ENCODE assay signal across 31 cellular contexts in genomic region chr6:133390168-133390567, GRCh38.
A peak's percentile ranks its signal among the peaks of the same experiment; 100 is the strongest.
DNase-seq lines count a peak whose midpoint lies in the region; ATAC-seq and TF ChIP-seq lines count a peak whose summit lies in the region.
"Had no signal": no experiment of that assay in that cellular context is flagged by ENCODE, and none has a peak within 500 bp of the region (broad histone marks: within the 10 kb centered on the region; RNA-seq: fewer than 3 reads in every experiment).

No MANE protein-coding gene starts in this region.

- no peaks in the 10 kb centered on the region for H3K27me3 ChIP-seq in BLaER1
- H3K27me3 ChIP-seq in BLaER1 treated with 17β-estradiol and CSF1 and Interleukin-3, amounts not matched to agents 10 nM and 100 nM: no peaks in the 10 kb centered on the region
- H3K27me3 ChIP-seq: BE2C had no signal

- ATAC-seq in HG03469 (IDR thresholded peaks at IDR 0.05; ENCODE audit: unreplicated experiment): no peak
- ATAC-seq: A549; CD8-positive, alpha-beta T cell had no signal

- H3K27ac Mint-ChIP-seq in brain (peak overlapping the region in 4 of 5 experiments; percentile 1 to 65 (median 40)), mesothelial cell of epicardium (no peak overlapping the region)
- H3K27ac Mint-ChIP-seq: B cell; CD14-positive monocyte; CD4-positive, alpha-beta memory T cell; CD4-positive, alpha-beta T cell; CD8-positive, alpha-beta T cell had no signal

- H3K36me3 Mint-ChIP-seq in brain (no peaks in the 10 kb centered on the region), mesothelial cell of epicardium (no peaks in the 10 kb centered on the region)
- H3K36me3 Mint-ChIP-seq: CD14-positive monocyte; CD4-positive, alpha-beta memory T cell; CD4-positive, CD25-positive, alpha-beta regulatory T cell; CD8-positive, alpha-beta memory T cell; CD8-positive, alpha-beta T cell had no signal

- no peaks in the 10 kb centered on the region for H3K9me3 Mint-ChIP-seq in brain
- H3K9me3 Mint-ChIP-seq in mesothelial cell of epicardium: no peaks in the 10 kb centered on the region
- H3K9me3 Mint-ChIP-seq: CD4-positive, alpha-beta memory T cell; CD4-positive, alpha-beta T cell; CD8-positive, alpha-beta T cell had no signal

- H3K9me3 ChIP-seq in BLaER1: no peaks in the 10 kb centered on the region
- H3K9me3 ChIP-seq in BLaER1 treated with 17β-estradiol and CSF1 and Interleukin-3, amounts not matched to agents 10 nM and 100 nM (replicated peaks in 1 of 11): no peaks in the 10 kb centered on the region; a peak in 1 of 22 replicates
- H3K9me3 ChIP-seq: A549, BE2C, Caco-2 had no signal

- peaks cover 78% of the 10 kb centered on the region for H3K4me1 ChIP-seq in BLaER1
- peaks cover 34 to 94% (median 76%) of the 10 kb centered on the region in 10 experiments for H3K4me1 ChIP-seq in BLaER1 treated with 17β-estradiol and CSF1 and Interleukin-3, amounts not matched to agents 10 nM and 100 nM
- H3K4me1 ChIP-seq: Caco-2 had no signal

- no peaks in the 10 kb centered on the region for H3K27me3 Mint-ChIP-seq in brain
- H3K27me3 Mint-ChIP-seq in mesothelial cell of epicardium (ENCODE audit: low read depth): no peaks in the 10 kb centered on the region
- H3K27me3 Mint-ChIP-seq: CD4-positive, alpha-beta memory T cell; CD4-positive, CD25-positive, alpha-beta regulatory T cell had no signal

- no peaks in the 10 kb centered on the region for H4K20me1 ChIP-seq in BLaER1
- H4K20me1 ChIP-seq in BLaER1 treated with 17β-estradiol and CSF1 and Interleukin-3, amounts not matched to agents 10 nM and 100 nM: no peaks in the 10 kb centered on the region

- H3K36me3 ChIP-seq in BLaER1: peaks cover 4% of the 10 kb centered on the region; the same call in 1 of the 2 replicates
- H3K36me3 ChIP-seq in BLaER1 treated with 17β-estradiol and CSF1 and Interleukin-3, amounts not matched to agents 10 nM and 100 nM: peaks cover 0 to 6% (median 0%) of the 10 kb centered on the region in 11 experiments; a peak in 1 of 22 replicates
- H3K36me3 ChIP-seq: BE2C had no signal

- H3K4me3 ChIP-seq in BLaER1: no peak overlapping the region
- no peak overlapping the region for H3K4me3 ChIP-seq in BLaER1 treated with 17β-estradiol and CSF1 and Interleukin-3, amounts not matched to agents 10 nM and 100 nM
- H3K4me3 ChIP-seq: A549 had no signal

- H3K27ac ChIP-seq in BLaER1: peak overlapping the region; percentile 79
- peak overlapping the region in 4 of 11 experiments; percentile 4 to 73 (median 14); a peak in 5 of 22 replicates for H3K27ac ChIP-seq in BLaER1 treated with 17β-estradiol and CSF1 and Interleukin-3, amounts not matched to agents 10 nM and 100 nM
- H3K27ac ChIP-seq: 22Rv1, A549, C4-2B had no signal

- TF ChIP-seq CTCF in brain (conservative IDR thresholded peaks at IDR 0.05): no peak
- TF ChIP-seq CTCF in mesothelial cell of epicardium (IDR thresholded peaks at IDR 0.05; ENCODE audit: unreplicated experiment): no peak

- peak overlapping the region; percentile 57; the same call in 1 of the 2 replicates for H3K9ac ChIP-seq in BLaER1
- no peak overlapping the region for H3K9ac ChIP-seq in BLaER1 treated with 17β-estradiol and CSF1 and Interleukin-3, amounts not matched to agents 10 nM and 100 nM

- peak overlapping the region; percentile 80 for H3K4me2 ChIP-seq in BLaER1
- peak overlapping the region in 7 of 11 experiments; percentile 57 to 95 (median 80); a peak in 11 of 22 replicates for H3K4me2 ChIP-seq in BLaER1 treated with 17β-estradiol and CSF1 and Interleukin-3, amounts not matched to agents 10 nM and 100 nM
- H3K4me2 ChIP-seq: A549 had no signal

- H3K4me3 Mint-ChIP-seq in brain (no peak overlapping the region), mesothelial cell of epicardium (no peak overlapping the region)
- H3K4me3 Mint-ChIP-seq: B cell; CD4-positive, alpha-beta memory T cell; CD4-positive, alpha-beta T cell; CD4-positive, CD25-positive, alpha-beta regulatory T cell; CD8-positive, alpha-beta memory T cell; CD8-positive, alpha-beta T cell had no signal

- DNase-seq in mesothelial cell of epicardium (ENCODE audit: low spot score in 2 of 2, unreplicated experiment in 2 of 2) (no peak), NCI-H2107 (lab: John Stamatoyannopoulos, UW) (no peak)
- DNase-seq: 8988T; ACHN; AML-193; BE2C; C1 segment of cervical spinal cord; Caco-2; Calu3; CD4-positive, alpha-beta memory T cell; CD4-positive, alpha-beta T cell; CD4-positive, CD25-positive, alpha-beta regulatory T cell; CD8-positive, alpha-beta memory T cell; CD8-positive, alpha-beta T cell; COR-L47; DMS 273 treated with DMSO at 0.1 percent for 48 hours; DMS153; DMS53; DMS79; DMS79 treated with DMSO at 0.1 percent for 48 hours; DND-41; EL had no signal

- H3K4me1 Mint-ChIP-seq in brain (peaks cover 77% of the 10 kb centered on the region), mesothelial cell of epicardium (peaks cover 43% of the 10 kb centered on the region)
- H3K4me1 Mint-ChIP-seq: B cell; CD14-positive monocyte; CD4-positive, alpha-beta memory T cell; CD4-positive, CD25-positive, alpha-beta regulatory T cell; CD8-positive, alpha-beta memory T cell had no signal
